ENCODE assay signal across 31 cellular contexts in genomic region chr11:79415912-79416311, GRCh38. TPM values are rescaled to one million over a fixed set of nuclear protein-coding genes. Genes with fewer than 3 reads are reported as not detected.
"Had no signal": no experiment of that assay in that cellular context is flagged by ENCODE, and none has a peak within 500 bp of the region (broad histone marks: within the 10 kb centered on the region; RNA-seq: fewer than 3 reads in every experiment).

No MANE protein-coding gene starts in this region.

- DNase-seq: activated CD4-positive, alpha-beta T cell treated with anti-CD3 and anti-CD28 coated beads, Interleukin-2, amount 10 ng/mL, durations not matched to agents 24 days and 14 days; activated CD4-positive, alpha-beta T cell treated with anti-CD3 and anti-CD28 coated beads, Interleukin-2, amount 50 U/mL, for 4 hours; activated CD8-positive, alpha-beta T cell treated with anti-CD3 and anti-CD28 coated beads for 36 hours; activated effector memory CD4-positive, alpha-beta T cell treated with anti-CD3 and anti-CD28 coated beads, Interleukin-2, amount 50 U/mL, for 16 hours; activated naive CD4-positive, alpha-beta T cell; activated naive CD8-positive, alpha-beta T cell treated with anti-CD3 and anti-CD28 coated beads, Interleukin-2, amount 10 ng/mL, durations not matched to agents 7 days and 5 days; activated T-cell treated with anti-CD3 and anti-CD28 coated beads, Interleukin-2, amount 50 U/mL, for 1 hour; activated T-cell treated with anti-CD3 and anti-CD28 coated beads, Interleukin-2, amount 50 U/mL, for 72 hours; amygdala; body of pancreas; Karpas-422; MG63; NCI-H1048; NCI-H1105 treated with DMSO at 0.1 percent for 48 hours; NCI-H1436; NCI-H1694; NCI-H1930; NCI-H345; NCI-H524 treated with DMSO at 0.1 percent for 48 hours; SIG-M5; T1000; WERI-Rb-1 had no signal

- H3K36me3 Mint-ChIP-seq: activated naive CD4-positive, alpha-beta T cell treated with anti-CD3 and anti-CD28 coated beads, Interleukin-2, amount 50 U/mL, for 24 hours; activated naive CD8-positive, alpha-beta T cell treated with anti-CD3 and anti-CD28 coated beads, Interleukin-2, amount 10 ng/mL, durations not matched to agents 7 days and 5 days had no signal

- H3K27ac ChIP-seq: body of pancreas, breast epithelium, WERI-Rb-1 had no signal

- H3K36me3 ChIP-seq: ascending aorta, breast epithelium, MG63, WERI-Rb-1 had no signal

- H3K4me3 ChIP-seq: ascending aorta, body of pancreas, breast epithelium, MG63 had no signal

- H3K27me3 Mint-ChIP-seq: activated CD4-positive, alpha-beta T cell treated with anti-CD3 and anti-CD28 coated beads, Interleukin-2, amount 10 ng/mL, durations not matched to agents 24 days and 14 days; activated CD8-positive, alpha-beta T cell treated with anti-CD3 and anti-CD28 coated beads for 36 hours; activated naive CD8-positive, alpha-beta T cell treated with anti-CD3 and anti-CD28 coated beads, Interleukin-2, amount 10 ng/mL, durations not matched to agents 7 days and 5 days had no signal

- H3K4me1 Mint-ChIP-seq: activated CD4-positive, alpha-beta T cell treated with anti-CD3 and anti-CD28 coated beads, Interleukin-2, amount 10 ng/mL, durations not matched to agents 24 days and 14 days; activated naive CD4-positive, alpha-beta T cell treated with anti-CD3 and anti-CD28 coated beads, Interleukin-2, amount 50 U/mL, for 24 hours; activated naive CD8-positive, alpha-beta T cell treated with anti-CD3 and anti-CD28 coated beads, Interleukin-2, amount 10 ng/mL, durations not matched to agents 7 days and 5 days; activated T-helper 17 cell treated with anti-CD3 and anti-CD28 coated beads, Interleukin-2, amount 50 U/mL, for 72 hours had no signal

- H3K27ac Mint-ChIP-seq: activated CD4-positive, alpha-beta T cell treated with anti-CD3 and anti-CD28 coated beads, Interleukin-2, amount 10 ng/mL, durations not matched to agents 24 days and 14 days; activated CD8-positive, alpha-beta T cell treated with anti-CD3 and anti-CD28 coated beads for 36 hours; activated naive CD4-positive, alpha-beta T cell treated with anti-CD3 and anti-CD28 coated beads, Interleukin-2, amount 50 U/mL, for 24 hours; activated naive CD8-positive, alpha-beta T cell treated with anti-CD3 and anti-CD28 coated beads, Interleukin-2, amount 10 ng/mL, durations not matched to agents 7 days and 5 days; activated T-cell treated with anti-CD3 and anti-CD28 coated beads, Interleukin-2, amount 50 U/mL, for 72 hours; activated T-helper 17 cell treated with anti-CD3 and anti-CD28 coated beads, Interleukin-2, amount 50 U/mL, for 72 hours had no signal

- H3K4me1 ChIP-seq: breast epithelium had no signal

- H3K4me3 Mint-ChIP-seq: activated CD4-positive, alpha-beta T cell treated with anti-CD3 and anti-CD28 coated beads, Interleukin-2, amount 10 ng/mL, durations not matched to agents 24 days and 14 days; activated CD8-positive, alpha-beta T cell treated with anti-CD3 and anti-CD28 coated beads for 36 hours; activated naive CD4-positive, alpha-beta T cell treated with anti-CD3 and anti-CD28 coated beads, Interleukin-2, amount 50 U/mL, for 24 hours; activated naive CD8-positive, alpha-beta T cell treated with anti-CD3 and anti-CD28 coated beads, Interleukin-2, amount 10 ng/mL, durations not matched to agents 7 days and 5 days; activated T-cell treated with anti-CD3 and anti-CD28 coated beads, Interleukin-2, amount 50 U/mL, for 72 hours; activated T-helper 17 cell treated with anti-CD3 and anti-CD28 coated beads, Interleukin-2, amount 50 U/mL, for 72 hours had no signal

- H3K9me3 Mint-ChIP-seq: activated CD4-positive, alpha-beta T cell treated with anti-CD3 and anti-CD28 coated beads, Interleukin-2, amount 10 ng/mL, durations not matched to agents 24 days and 14 days; activated naive CD4-positive, alpha-beta T cell treated with anti-CD3 and anti-CD28 coated beads, Interleukin-2, amount 50 U/mL, for 24 hours had no signal

- ATAC-seq: activated CD8-positive, alpha-beta T cell treated with anti-CD3 and anti-CD28 coated beads for 36 hours; activated T-cell treated with anti-CD3 and anti-CD28 coated beads, Interleukin-2, amount 50 U/mL, for 72 hours; activated T-helper 17 cell treated with anti-CD3 and anti-CD28 coated beads, Interleukin-2, amount 50 U/mL, for 72 hours; body of pancreas; Panc1 had no signal

- H3K27me3 ChIP-seq: ascending aorta, body of pancreas, breast epithelium, MG63 had no signal

- H3K9me3 ChIP-seq: ascending aorta, body of pancreas, MG63 had no signal

RNA-seq across cellular contexts. Expression of gene TENM4, which starts 24.9 kb away (rescaled TPM):
- total RNA-seq: activated CD4-positive, alpha-beta T cell treated with anti-CD3 and anti-CD28 coated beads, Interleukin-2, amount 10 ng/mL, durations not matched to agents 24 days and 14 days; activated CD8-positive, alpha-beta memory T cell treated with anti-CD3 and anti-CD28 coated beads for 36 hours; activated CD8-positive, alpha-beta T cell treated with anti-CD3 and anti-CD28 coated beads for 36 hours; activated naive CD8-positive, alpha-beta T cell treated with anti-CD3 and anti-CD28 coated beads, Interleukin-2, amount 10 ng/mL, durations not matched to agents 7 days and 5 days; NCI-H460; T-helper 1 cell treated with Interleukin-12 subunit alpha and Interleukin-12 subunit beta and Interleukin-4 antibody, amounts not matched to agents 30 ng/mL and 1 ng/mL, for 36 hours; T-helper 2 cell treated with Interferon-gamma antibody and Interleukin-4, amounts not matched to agents 100 ng/mL and 5 ng/mL, for 36 hours had no signal
